In genomic region chr14:51959928-51960327, GRCh38 we compare ENCODE assay signal across 19 cellular contexts.
"Had no signal": no experiment of that assay in that cellular context is flagged by ENCODE, and none has a peak within 500 bp of the region (broad histone marks: within the 10 kb centered on the region; RNA-seq: fewer than 3 reads in every experiment).

No MANE protein-coding gene starts in this region.

- DNase-seq: dermis blood vessel endothelial cell; effector memory CD8-positive, alpha-beta T cell; hypothalamus; mucosa of descending colon; naive B cell; occipital lobe; ovary; posterior cingulate gyrus; psoas muscle; right cardiac atrium; sigmoid colon; stimulated activated CD4-positive, alpha-beta T cell treated with anti-CD3 and anti-CD28 coated beads, Interleukin-2, amount 100 ng/mL, for 24 hours; stimulated activated CD4-positive, alpha-beta T cell treated with anti-CD3 and anti-CD28 coated beads, Interleukin-4, amount 100 ng/mL, for 24 hours; upper lobe of right lung; uterus had no signal

- H3K4me3 Mint-ChIP-seq: memory B cell; naive B cell; stimulated activated memory B cell treated with anti-CD40 and anti-IgM and Interleukin-4, amounts not matched to agents 10 μg/mL and 1 μg/mL and 100 μg/mL, for 72 hours; stimulated activated naive CD8-positive, alpha-beta T cell treated with anti-CD3 and anti-CD28 coated beads, Interleukin-15, Interleukin-2, amounts not matched to agents 100 ng/mL and 50 ng/mL, for 24 hours had no signal

- ATAC-seq: effector memory CD8-positive, alpha-beta T cell; left lobe of liver; mucosa of descending colon; psoas muscle; right cardiac atrium; stimulated activated memory B cell treated with anti-CD40 and anti-IgM and Interleukin-4, amounts not matched to agents 10 μg/mL and 1 μg/mL and 100 μg/mL, for 72 hours; upper lobe of right lung had no signal

- H3K27me3 Mint-ChIP-seq: effector memory CD8-positive, alpha-beta T cell; memory B cell; naive B cell; stimulated activated memory B cell treated with anti-CD40 and anti-IgM and Interleukin-4, amounts not matched to agents 10 μg/mL and 1 μg/mL and 100 μg/mL, for 72 hours; stimulated activated naive CD8-positive, alpha-beta T cell treated with anti-CD3 and anti-CD28 coated beads, Interleukin-15, Interleukin-2, amounts not matched to agents 100 ng/mL and 50 ng/mL, for 24 hours had no signal

- H3K27ac Mint-ChIP-seq: naive B cell; stimulated activated memory B cell treated with anti-CD40 and anti-IgM and Interleukin-4, amounts not matched to agents 10 μg/mL and 1 μg/mL and 100 μg/mL, for 72 hours; stimulated activated naive CD8-positive, alpha-beta T cell treated with anti-CD3 and anti-CD28 coated beads, Interleukin-15, Interleukin-2, amounts not matched to agents 100 ng/mL and 50 ng/mL, for 24 hours had no signal
